Comparison of ENCODE assay signal across 23 cellular contexts in the genomic region with DNA sequence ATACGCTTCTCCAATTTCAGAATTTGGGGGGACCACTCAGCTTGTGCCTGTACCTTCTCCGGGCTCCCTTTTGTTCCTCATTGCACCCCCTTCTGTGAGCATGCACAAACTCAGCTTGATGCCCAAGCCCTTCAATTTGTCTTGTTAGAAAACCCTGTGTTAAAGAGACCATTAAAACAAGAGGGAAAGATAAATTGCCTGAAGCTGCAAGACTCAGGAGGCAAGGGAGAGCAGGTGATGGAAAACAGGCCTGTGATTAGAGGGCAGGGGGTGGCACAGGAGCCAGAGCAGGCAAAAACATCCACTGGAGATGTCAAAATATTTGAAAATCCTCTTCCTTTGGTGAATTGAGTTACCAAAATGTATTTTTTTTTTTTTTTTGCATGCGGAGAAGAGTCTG.
"Had no signal": no experiment of that assay in that cellular context is flagged by ENCODE, and none has a peak within 500 bp of the region (broad histone marks: within the 10 kb centered on the region; RNA-seq: fewer than 3 reads in every experiment).

No MANE protein-coding gene starts in this region.

- H3K27me3 ChIP-seq: foreskin keratinocyte, hepatocyte, right lobe of liver, suprapubic skin, tibial artery, upper lobe of left lung, uterus had no signal

- H3K9me3 ChIP-seq: lower lobe of right lung, psoas muscle, right lobe of liver, suprapubic skin, upper lobe of left lung, uterus had no signal

- DNase-seq: effector CD4-positive, alpha-beta T cell; endodermal cell; erythroblast; foreskin keratinocyte; head of caudate nucleus; kidney; left cardiac atrium; left ventricle myocardium inferior; lower lobe of right lung; psoas muscle; retina; right lobe of liver; stimulated activated CD4-positive, alpha-beta T cell treated with anti-CD3 and anti-CD28 coated beads, Interleukin-4, amount 100 ng/mL, for 1 hour; stimulated activated CD8-positive, alpha-beta memory T cell treated with anti-CD3 and anti-CD28 coated beads, Interleukin-4, amount 100 ng/mL, for 48 hours; stimulated activated naive CD8-positive, alpha-beta T cell treated with anti-CD3 and anti-CD28 coated beads, Interleukin-15, Interleukin-2, amounts not matched to agents 100 U/mL and 50 U/mL, for 24 hours; tibial artery; upper lobe of left lung; uterus had no signal

- H3K36me3 ChIP-seq: right lobe of liver, uterus had no signal

- H3K4me3 ChIP-seq: hepatocyte, left ventricle myocardium inferior, lower lobe of right lung, psoas muscle, right lobe of liver, suprapubic skin, tibial artery, upper lobe of left lung, uterus had no signal

- H3K4me1 ChIP-seq: foreskin keratinocyte, lower lobe of right lung, right lobe of liver, upper lobe of left lung, uterus had no signal

- FAIRE-seq: endothelial cell of umbilical vein, kidney had no signal

- ATAC-seq: foreskin keratinocyte; left cardiac atrium; lower lobe of right lung; natural killer cell treated with Interleukin-12 subunit alpha and Interleukin-12 subunit beta and Interleukin-15 and Interleukin-18, amount 100 ng/mL, for 72 hours; right lobe of liver; stimulated activated effector memory CD8-positive, alpha-beta T cell treated with anti-CD3 and anti-CD28 coated beads, Interleukin-12 subunit alpha, Interleukin-12 subunit beta, amount 100 ng/mL, for 72 hours; stimulated activated naive CD8-positive, alpha-beta T cell treated with anti-CD3 and anti-CD28 coated beads, Interleukin-15, Interleukin-2, amounts not matched to agents 100 U/mL and 50 U/mL, for 24 hours had no signal

- H3K27ac ChIP-seq: foreskin keratinocyte, hepatocyte, left ventricle myocardium inferior, lower lobe of right lung, psoas muscle, right lobe of liver, suprapubic skin, tibial artery, upper lobe of left lung, uterus had no signal
